20 cellular contexts compared by ENCODE assay signal in genomic region chr3:120033594-120033993, GRCh38.
DNase-seq lines count a peak whose midpoint lies in the region; ATAC-seq and TF ChIP-seq lines count a peak whose summit lies in the region.
"Had no signal": no experiment of that assay in that cellular context is flagged by ENCODE, and none has a peak within 500 bp of the region (broad histone marks: within the 10 kb centered on the region; RNA-seq: fewer than 3 reads in every experiment).

No MANE protein-coding gene starts in this region.

- H3K9me2 ChIP-seq in PC-3 (replicated peaks; ENCODE audit: low read length) = no peaks in the 10 kb centered on the region
- H3K9me2 ChIP-seq: SK-N-SH had no signal

- H2AFZ ChIP-seq in PC-3 (ENCODE audit: low read length) = no peak overlapping the region

- H3K4me1 ChIP-seq in PC-3 (ENCODE audit: insufficient read depth, low read length) = no peaks in the 10 kb centered on the region
- H3K4me1 ChIP-seq: breast epithelium had no signal

- no peak overlapping the region for H3K9ac ChIP-seq in PC-3 (ENCODE audit: low read length)
- H3K9ac ChIP-seq: SK-N-SH had no signal

- H3K79me2 ChIP-seq in PC-3 (ENCODE audit: low read length) = peaks cover 98% of the 10 kb centered on the region

- H4K20me1 ChIP-seq in PC-3 (ENCODE audit: low read length) = peaks cover 39% of the 10 kb centered on the region

- H3K27ac ChIP-seq in PC-3 (ENCODE audit: low read length) = no peak overlapping the region
- H3K27ac ChIP-seq: breast epithelium, C4-2B had no signal

- no peaks in the 10 kb centered on the region for H3F3A ChIP-seq in PC-3 (ENCODE audit: low read length, unreplicated experiment)

- no peak overlapping the region for H3K4me2 ChIP-seq in PC-3 (ENCODE audit: low read length)
- H3K4me2 ChIP-seq: SK-N-SH had no signal

- peaks cover 11% of the 10 kb centered on the region for H3K9me3 Mint-ChIP-seq in activated T-cell treated with anti-CD3 and anti-CD28 coated beads, Interleukin-2, amount 50 U/mL, for 4 hours
- peaks cover 11% of the 10 kb centered on the region for H3K9me3 Mint-ChIP-seq in activated naive CD8-positive, alpha-beta T cell treated with anti-CD3 and anti-CD28 coated beads for 36 hours
- H3K9me3 Mint-ChIP-seq in stimulated activated naive B cell treated with anti-CD40 and anti-IgM and Interleukin-4, amounts not matched to agents 10 μg/mL and 1 μg/mL and 100 μg/mL, for 72 hours = peaks cover 9 to 10% of the 10 kb centered on the region in 2 donors

- no peaks in the 10 kb centered on the region for H3K27me3 Mint-ChIP-seq in activated T-cell treated with anti-CD3 and anti-CD28 coated beads, Interleukin-2, amount 50 U/mL, for 4 hours (ENCODE audit: low read depth)
- H3K27me3 Mint-ChIP-seq in activated naive CD8-positive, alpha-beta T cell treated with anti-CD3 and anti-CD28 coated beads for 36 hours = no peaks in the 10 kb centered on the region
- H3K27me3 Mint-ChIP-seq in stimulated activated naive B cell treated with anti-CD40 and anti-IgM and Interleukin-4, amounts not matched to agents 10 μg/mL and 1 μg/mL and 100 μg/mL, for 72 hours = no peaks in the 10 kb centered on the region
- H3K27me3 Mint-ChIP-seq: activated CD4-positive, alpha-beta memory T cell treated with anti-CD3 and anti-CD28 coated beads, Interleukin-2, amount 10 ng/mL, durations not matched to agents 7 days and 5 days had no signal

- POLR2A ChIA-PET in PC-3 (lab: Charles Lee; ENCODE audit: unreplicated experiment) = no interaction called here

- CTCF ChIA-PET in PC-3 (lab: Charles Lee) = no interaction called here

- peak; percentile 25 to 30 for ATAC-seq in activated T-cell treated with anti-CD3 and anti-CD28 coated beads, Interleukin-2, amount 50 U/mL, for 4 hours
- peak; percentile 66 to 90 for ATAC-seq in stimulated activated naive B cell treated with anti-CD40 and anti-IgM and Interleukin-4, amounts not matched to agents 10 μg/mL and 1 μg/mL and 100 μg/mL, for 72 hours (replicated peaks)
- no peak for ATAC-seq in PC-3
- ATAC-seq: Panc1 had no signal

- BruUV-seq in PC-3 (replicated peaks; lab: Mats Ljungman, UMichigan) = no TSS peak

- no peaks in the 10 kb centered on the region for H3K27me3 ChIP-seq in PC-3 (ENCODE audit: low read length)
- H3K27me3 ChIP-seq: breast epithelium, spleen had no signal

- no peak overlapping the region for H3K4me3 ChIP-seq in PC-3 (ENCODE audit: low read length)
- H3K4me3 ChIP-seq: breast epithelium, spleen had no signal

- DNase-seq in activated T-cell treated with anti-CD3 and anti-CD28 coated beads, Interleukin-2, amount 50 U/mL, for 4 hours = no peak
- DNase-seq in activated T-cell treated with anti-CD3 and anti-CD28 coated beads, Interleukin-2, amount 50 U/mL, for 48 hours = no peak
- peak; percentile 48 to 74 for DNase-seq in NOMO-1 (lab: John Stamatoyannopoulos, UW; ENCODE audit: unreplicated experiment in 2 of 2)
- DNase-seq in activated naive CD8-positive, alpha-beta T cell treated with anti-CD3 and anti-CD28 coated beads for 36 hours = no peak
- peak; percentile 39 for DNase-seq in stimulated activated naive B cell treated with anti-CD40 and anti-IgM and Interleukin-4, amounts not matched to agents 10 μg/mL and 1 μg/mL and 100 μg/mL, for 72 hours
- DNase-seq in PC-3 = no peak
- no peak for DNase-seq in activated CD4-positive, CD25-positive, alpha-beta regulatory T cell treated with anti-CD3 and anti-CD28 coated beads, Interleukin-2, amount 50 U/mL, for 72 hours
- no peak for DNase-seq in activated effector memory CD4-positive, alpha-beta T cell treated with Interleukin-2 at 50 U/mL for 16 hours
- DNase-seq: activated CD4-positive, alpha-beta memory T cell treated with anti-CD3 and anti-CD28 coated beads, Interleukin-2, amount 10 ng/mL, durations not matched to agents 7 days and 5 days; cortex of kidney; foreskin fibroblast; NCI-H1092 treated with DMSO at 0.1 percent for 48 hours; NCI-H2107; NCI-H526; SK-N-SH; spleen had no signal

- H3K4me3 Mint-ChIP-seq in activated T-cell treated with anti-CD3 and anti-CD28 coated beads, Interleukin-2, amount 50 U/mL, for 4 hours = no peak overlapping the region
- H3K4me3 Mint-ChIP-seq in activated naive CD8-positive, alpha-beta T cell treated with anti-CD3 and anti-CD28 coated beads for 36 hours = no peak overlapping the region
- H3K4me3 Mint-ChIP-seq in stimulated activated naive B cell treated with anti-CD40 and anti-IgM and Interleukin-4, amounts not matched to agents 10 μg/mL and 1 μg/mL and 100 μg/mL, for 72 hours = peak overlapping the region in 1 of 2 donors; percentile 1
- H3K4me3 Mint-ChIP-seq: activated CD4-positive, alpha-beta memory T cell treated with anti-CD3 and anti-CD28 coated beads, Interleukin-2, amount 10 ng/mL, durations not matched to agents 7 days and 5 days; mesothelial cell of epicardium had no signal

- peaks cover 8% of the 10 kb centered on the region; the same call in 1 of the 2 replicates for H3K36me3 ChIP-seq in PC-3 (ENCODE audit: low read depth, low read length)
- H3K36me3 ChIP-seq: breast epithelium had no signal

- peaks cover 55% of the 10 kb centered on the region for H3K4me1 Mint-ChIP-seq in activated T-cell treated with anti-CD3 and anti-CD28 coated beads, Interleukin-2, amount 50 U/mL, for 4 hours (ENCODE audit: low read depth)
- H3K4me1 Mint-ChIP-seq in activated naive CD8-positive, alpha-beta T cell treated with anti-CD3 and anti-CD28 coated beads for 36 hours = peaks cover 39% of the 10 kb centered on the region
- peaks cover 16 to 30% of the 10 kb centered on the region in 2 donors for H3K4me1 Mint-ChIP-seq in stimulated activated naive B cell treated with anti-CD40 and anti-IgM and Interleukin-4, amounts not matched to agents 10 μg/mL and 1 μg/mL and 100 μg/mL, for 72 hours

- H3K9me3 ChIP-seq in PC-3 (ENCODE audit: low read length) = no peaks in the 10 kb centered on the region
- H3K9me3 ChIP-seq: SK-N-SH had no signal

- intact Hi-C loops in PC-3 (cut with micrococcal nuclease) = no loop called here

- peaks cover 5% of the 10 kb centered on the region for H3K36me3 Mint-ChIP-seq in activated T-cell treated with anti-CD3 and anti-CD28 coated beads, Interleukin-2, amount 50 U/mL, for 4 hours (ENCODE audit: insufficient read depth)
- peaks cover 36% of the 10 kb centered on the region for H3K36me3 Mint-ChIP-seq in activated naive CD8-positive, alpha-beta T cell treated with anti-CD3 and anti-CD28 coated beads for 36 hours
- peaks cover 18 to 30% of the 10 kb centered on the region in 2 donors for H3K36me3 Mint-ChIP-seq in stimulated activated naive B cell treated with anti-CD40 and anti-IgM and Interleukin-4, amounts not matched to agents 10 μg/mL and 1 μg/mL and 100 μg/mL, for 72 hours

- TF ChIP-seq CTCF in PC-3 (conservative IDR thresholded peaks at IDR 0.05; ENCODE audit: low read depth, low read length) = no peak

- peak overlapping the region; percentile 5 for H3K27ac Mint-ChIP-seq in activated naive CD8-positive, alpha-beta T cell treated with anti-CD3 and anti-CD28 coated beads for 36 hours
- H3K27ac Mint-ChIP-seq in stimulated activated naive B cell treated with anti-CD40 and anti-IgM and Interleukin-4, amounts not matched to agents 10 μg/mL and 1 μg/mL and 100 μg/mL, for 72 hours = peak overlapping the region; percentile 75
- H3K27ac Mint-ChIP-seq: activated CD4-positive, alpha-beta memory T cell treated with anti-CD3 and anti-CD28 coated beads, Interleukin-2, amount 10 ng/mL, durations not matched to agents 7 days and 5 days; mesothelial cell of epicardium had no signal

Comparison
In these comparisons a context has a peak if more than half of its experiments do, and no peak if none do; other contexts are left out.
1. DNase-seq: peak in NOMO-1 (2 of 2) and stimulated activated naive B cell treated with anti-CD40 and anti-IgM and Interleukin-4, amounts not matched to agents 10 μg/mL and 1 μg/mL and 100 μg/mL, for 72 hours (single experiment); none in activated T-cell treated with anti-CD3 and anti-CD28 coated beads, Interleukin-2, amount 50 U/mL, for 4 hours (single experiment), activated T-cell treated with anti-CD3 and anti-CD28 coated beads, Interleukin-2, amount 50 U/mL, for 48 hours (0 of 2), activated naive CD8-positive, alpha-beta T cell treated with anti-CD3 and anti-CD28 coated beads for 36 hours (single experiment), PC-3 (single experiment), activated CD4-positive, CD25-positive, alpha-beta regulatory T cell treated with anti-CD3 and anti-CD28 coated beads, Interleukin-2, amount 50 U/mL, for 72 hours (single experiment) and activated effector memory CD4-positive, alpha-beta T cell treated with Interleukin-2 at 50 U/mL for 16 hours (single experiment).